ENCODE assay signal across 12 cellular contexts in the genomic region with DNA sequence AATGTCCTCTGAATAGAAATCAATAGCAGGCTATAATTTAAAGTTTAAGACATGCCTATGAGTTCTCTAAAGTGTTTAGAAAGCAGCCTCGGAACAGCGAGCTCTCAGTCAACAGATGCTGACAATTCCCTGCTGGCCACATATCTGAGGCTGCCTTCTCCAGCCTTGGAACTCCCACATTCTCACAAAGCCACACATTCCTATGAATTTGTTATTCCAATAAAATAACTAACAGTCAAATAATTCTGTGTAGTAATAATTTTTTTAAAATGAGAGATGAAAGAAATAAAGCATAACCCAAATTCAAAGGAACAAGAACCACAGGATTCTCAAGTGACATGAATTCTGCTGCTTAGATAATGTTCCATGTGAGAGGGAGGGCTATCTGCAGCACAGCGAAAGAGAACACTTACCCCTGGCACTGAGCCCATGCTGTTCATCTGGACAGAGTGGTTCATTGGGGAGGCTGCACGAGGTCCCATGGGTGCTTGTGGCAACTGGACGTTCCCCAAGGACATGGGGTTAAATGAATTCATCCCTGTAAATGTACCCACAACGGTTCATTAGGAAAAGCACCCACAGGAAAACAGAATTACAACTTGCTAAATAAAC. TPM values are rescaled to one million over a fixed set of nuclear protein-coding genes. Genes with fewer than 3 reads are reported as not detected.
DNase-seq lines count a peak whose midpoint lies in the region; ATAC-seq and TF ChIP-seq lines count a peak whose summit lies in the region.
"Had no signal": no experiment of that assay in that cellular context is flagged by ENCODE, and none has a peak within 500 bp of the region (broad histone marks: within the 10 kb centered on the region; RNA-seq: fewer than 3 reads in every experiment).

No MANE protein-coding gene starts in this region.

- intact Hi-C loops in spleen (cut with DNase I; ENCODE audit: low total_unique reads), result no loop called here

- no peaks in the 10 kb centered on the region for H3K9me3 Mint-ChIP-seq in activated T-cell treated with anti-CD3 and anti-CD28 coated beads, Interleukin-2, amount 50 U/mL, for 72 hours
- no peaks in the 10 kb centered on the region for H3K9me3 Mint-ChIP-seq in type B pancreatic cell
- H3K9me3 Mint-ChIP-seq in mesothelial cell of epicardium, result no peaks in the 10 kb centered on the region
- no peaks in the 10 kb centered on the region for H3K9me3 Mint-ChIP-seq in natural killer cell treated with Interleukin-12 subunit alpha and Interleukin-12 subunit beta and Interleukin-15 and Interleukin-18, amount 100 ng/mL, for 72 hours

- peak overlapping the region; percentile 69 for H3K27ac Mint-ChIP-seq in activated T-cell treated with anti-CD3 and anti-CD28 coated beads, Interleukin-2, amount 50 U/mL, for 72 hours
- H3K27ac Mint-ChIP-seq in type B pancreatic cell (peak overlapping the region; percentile 29), mesothelial cell of epicardium (no peak overlapping the region)
- no peak overlapping the region for H3K27ac Mint-ChIP-seq in natural killer cell treated with Interleukin-12 subunit alpha and Interleukin-12 subunit beta and Interleukin-15 and Interleukin-18, amount 100 ng/mL, for 72 hours
- H3K27ac Mint-ChIP-seq: B cell had no signal

- no peaks in the 10 kb centered on the region for H3K27me3 ChIP-seq in brain microvascular endothelial cell (replicated peaks)
- no peaks in the 10 kb centered on the region for H3K27me3 ChIP-seq in right atrium auricular region
- H3K27me3 ChIP-seq in spleen (replicated peaks in 1 of 7), result no peaks in the 10 kb centered on the region

- TF ChIP-seq CTCF in brain microvascular endothelial cell (IDR thresholded peaks at IDR 0.05; ENCODE audit: low read depth, low read length, missing control alignments), result no peak
- TF ChIP-seq CTCF in right atrium auricular region (IDR thresholded peaks at IDR 0.05), result no peak
- TF ChIP-seq CTCF in type B pancreatic cell (conservative IDR thresholded peaks at IDR 0.05), result no peak
- no peak for TF ChIP-seq CTCF in spleen (IDR thresholded peaks at IDR 0.05 in 8 of 11, conservative IDR thresholded peaks at IDR 0.05 in 3 of 11)
- no peak for TF ChIP-seq CTCF in mesothelial cell of epicardium (IDR thresholded peaks at IDR 0.05; ENCODE audit: unreplicated experiment)

- H3K4me1 ChIP-seq in right atrium auricular region, result peaks cover 0 to 35% of the 10 kb centered on the region in 2 donors
- peaks cover 0 to 14% (median 0%) of the 10 kb centered on the region in 6 donors for H3K4me1 ChIP-seq in spleen

- WGBS in spleen, 5 donors, result 76 to 86% (median 81%) methylated on average over 6 of the region's 6 CpGs

- H3K36me3 ChIP-seq in brain microvascular endothelial cell (replicated peaks) (peaks cover 53% of the 10 kb centered on the region), right atrium auricular region (peaks cover 62% of the 10 kb centered on the region), spleen (peaks cover 2 to 100% (median 94%) of the 10 kb centered on the region in 6 donors)

- no peaks in the 10 kb centered on the region for H3K9me3 ChIP-seq in right atrium auricular region
- no peaks in the 10 kb centered on the region for H3K9me3 ChIP-seq in spleen
- H3K9me3 ChIP-seq: lower lobe of right lung had no signal

- in situ Hi-C loops in brain microvascular endothelial cell (cut with HindIII; ENCODE audit: low pct_ligation_motif_present, low sequenced_read_pairs), result no loop called here

- no peaks in the 10 kb centered on the region for H3K4me1 Mint-ChIP-seq in activated T-cell treated with anti-CD3 and anti-CD28 coated beads, Interleukin-2, amount 50 U/mL, for 72 hours (ENCODE audit: low read depth)
- no peaks in the 10 kb centered on the region for H3K4me1 Mint-ChIP-seq in type B pancreatic cell (ENCODE audit: unreplicated experiment)
- peaks cover 2% of the 10 kb centered on the region for H3K4me1 Mint-ChIP-seq in mesothelial cell of epicardium
- peaks cover 0 to 6% of the 10 kb centered on the region in 2 donors for H3K4me1 Mint-ChIP-seq in natural killer cell treated with Interleukin-12 subunit alpha and Interleukin-12 subunit beta and Interleukin-15 and Interleukin-18, amount 100 ng/mL, for 72 hours (ENCODE audit: low read depth in 2 of 2)
- H3K4me1 Mint-ChIP-seq: B cell had no signal

- H3K27ac ChIP-seq in brain microvascular endothelial cell (no peak overlapping the region), right atrium auricular region (peak overlapping the region; percentile 64 to 65), spleen (no peak overlapping the region)
- H3K27ac ChIP-seq: lower lobe of right lung had no signal

- TF ChIP-seq POLR2A in spleen (IDR thresholded peaks at IDR 0.05), result no peak

- H3K4me3 Mint-ChIP-seq in activated T-cell treated with anti-CD3 and anti-CD28 coated beads, Interleukin-2, amount 50 U/mL, for 72 hours, result no peak overlapping the region
- H3K4me3 Mint-ChIP-seq in type B pancreatic cell, result no peak overlapping the region
- H3K4me3 Mint-ChIP-seq in mesothelial cell of epicardium, result no peak overlapping the region
- H3K4me3 Mint-ChIP-seq in natural killer cell treated with Interleukin-12 subunit alpha and Interleukin-12 subunit beta and Interleukin-15 and Interleukin-18, amount 100 ng/mL, for 72 hours, result no peak overlapping the region
- H3K4me3 Mint-ChIP-seq: B cell had no signal

- peaks cover 2 to 20% of the 10 kb centered on the region in 2 donors for H3K36me3 Mint-ChIP-seq in activated T-cell treated with anti-CD3 and anti-CD28 coated beads, Interleukin-2, amount 50 U/mL, for 72 hours (ENCODE audit: insufficient read depth in 2 of 2)
- H3K36me3 Mint-ChIP-seq in type B pancreatic cell (peaks cover 38% of the 10 kb centered on the region), mesothelial cell of epicardium (peaks cover 46% of the 10 kb centered on the region)
- H3K36me3 Mint-ChIP-seq in natural killer cell treated with Interleukin-12 subunit alpha and Interleukin-12 subunit beta and Interleukin-15 and Interleukin-18, amount 100 ng/mL, for 72 hours, result peaks cover 17% of the 10 kb centered on the region

- ATAC-seq in activated T-cell treated with anti-CD3 and anti-CD28 coated beads, Interleukin-2, amount 50 U/mL, for 72 hours (replicated peaks in 1 of 2), result no peak
- ATAC-seq in natural killer cell treated with Interleukin-12 subunit alpha and Interleukin-12 subunit beta and Interleukin-15 and Interleukin-18, amount 100 ng/mL, for 72 hours, result no peak
- ATAC-seq: lower lobe of right lung had no signal

- H3K4me3 ChIP-seq in brain microvascular endothelial cell (ENCODE audit: low read depth, low read length) (no peak overlapping the region), right atrium auricular region (no peak overlapping the region), spleen (no peak overlapping the region)
- H3K4me3 ChIP-seq: lower lobe of right lung had no signal

- H3K27me3 Mint-ChIP-seq in activated T-cell treated with anti-CD3 and anti-CD28 coated beads, Interleukin-2, amount 50 U/mL, for 72 hours (ENCODE audit: low read depth), result no peaks in the 10 kb centered on the region
- H3K27me3 Mint-ChIP-seq in type B pancreatic cell (no peaks in the 10 kb centered on the region), mesothelial cell of epicardium (ENCODE audit: low read depth) (no peaks in the 10 kb centered on the region)
- no peaks in the 10 kb centered on the region for H3K27me3 Mint-ChIP-seq in natural killer cell treated with Interleukin-12 subunit alpha and Interleukin-12 subunit beta and Interleukin-15 and Interleukin-18, amount 100 ng/mL, for 72 hours
- H3K27me3 Mint-ChIP-seq: B cell had no signal

- no peak for DNase-seq in activated T-cell treated with anti-CD3 and anti-CD28 coated beads, Interleukin-2, amount 50 U/mL, for 72 hours
- no peak for DNase-seq in activated T-cell treated with anti-CD3 and anti-CD28 coated beads, Interleukin-2, amount 50 U/mL, for 1 hour
- DNase-seq in brain microvascular endothelial cell, result peak; percentile 38
- no peak for DNase-seq in right atrium auricular region (ENCODE audit: low spot score)
- DNase-seq in type B pancreatic cell (ENCODE audit: extremely low spot score, unreplicated experiment), result no peak
- no peak for DNase-seq in spleen
- DNase-seq in mesothelial cell of epicardium (ENCODE audit: low spot score in 2 of 2, unreplicated experiment in 2 of 2), result no peak
- no peak for DNase-seq in natural killer cell treated with Interleukin-12 subunit alpha and Interleukin-12 subunit beta and Interleukin-15 and Interleukin-18, amount 100 ng/mL, for 72 hours (ENCODE audit: low spot score)
- DNase-seq: central memory CD4-positive, alpha-beta T cell; NCI-H1930 had no signal

RNA-seq across cellular contexts. Expression of a gene that starts 56.9 kb away (rescaled TPM):
- total RNA-seq in activated T-cell treated with anti-CD3 and anti-CD28 coated beads, Interleukin-2, amount 50 U/mL, for 72 hours, result 100 to 1,000 TPM; 181 to 189 TPM
- total RNA-seq in right atrium auricular region (10 to 100 TPM; 67.7 to 86.0 TPM), type B pancreatic cell (ENCODE audit: low replicate concordance) (132 and 138 TPM in 2 replicates), spleen (10 to 100 TPM; 33.7 to 77.5 (median 53.7) TPM), mesothelial cell of epicardium (141 to 149 TPM (median 142 TPM) in 3 replicates)
- 10 to 100 TPM; 43.4 to 97.1 (median 49.8) TPM for polyA plus RNA-seq in spleen
- 100 to 1,000 TPM; 105 to 257 TPM for total RNA-seq in natural killer cell treated with Interleukin-12 subunit alpha and Interleukin-12 subunit beta and Interleukin-15 and Interleukin-18, amount 100 ng/mL, for 72 hours

Comparison
In these comparisons a context has a peak if more than half of its experiments do, and no peak if none do; other contexts are left out.
1. H3K27ac Mint-ChIP-seq: peak in activated T-cell treated with anti-CD3 and anti-CD28 coated beads, Interleukin-2, amount 50 U/mL, for 72 hours (single experiment) and type B pancreatic cell (single experiment); none in mesothelial cell of epicardium (single experiment) and natural killer cell treated with Interleukin-12 subunit alpha and Interleukin-12 subunit beta and Interleukin-15 and Interleukin-18, amount 100 ng/mL, for 72 hours (0 of 2).
2. H3K27ac ChIP-seq: peak in right atrium auricular region (2 of 2); none in brain microvascular endothelial cell (single experiment) and spleen (0 of 8).